8 cellular contexts compared by ENCODE assay signal in genomic region chr1:10209590-10209904, GRCh38. TPM values are rescaled to one million over a fixed set of nuclear protein-coding genes. Genes with fewer than 3 reads are reported as not detected.
A peak's percentile ranks its signal among the peaks of the same experiment; 100 is the strongest.
DNase-seq lines count a peak whose midpoint lies in the region; ATAC-seq, FAIRE-seq and TF ChIP-seq lines count a peak whose summit lies in the region.

No MANE protein-coding gene starts in this region.

- TF ChIP-seq POLR2A in A549 (IDR thresholded peaks at IDR 0.05; ENCODE audit: low read length) = no peak

- no peaks in the 10 kb centered on the region for H3K9me3 Mint-ChIP-seq in central memory CD8-positive, alpha-beta T cell

- H3K4me1 ChIP-seq in A549 (peaks cover 17% of the 10 kb centered on the region; the same call in 2 of the 3 replicates), HUES64 (ENCODE audit: insufficient read depth, low read length) (peaks cover 20% of the 10 kb centered on the region), muscle layer of colon (ENCODE audit: insufficient read depth, low read length) (peaks cover 21% of the 10 kb centered on the region)

- TF ChIP-seq EP300 in A549 (IDR thresholded peaks at IDR 0.05) = no peak

- peak; percentile 60 to 66; a peak in 5 of 6 replicates for ATAC-seq in A549
- no peak for ATAC-seq in central memory CD8-positive, alpha-beta T cell (replicated peaks; ENCODE audit: extremely low read depth, poor library complexity, severe bottlenecking)

- POLR2A ChIA-PET in A549 (lab: Yijun Ruan, JAX) = interaction anchor here (0.6 kb wide), 1 partner anchor 293 kb away, joined by 4 read pairs; no protein-coding TSS in a partner anchor

- H3K27me3 ChIP-seq in HUES64 (ENCODE audit: insufficient read depth, low read length) = no peaks in the 10 kb centered on the region
- no peaks in the 10 kb centered on the region for H3K27me3 ChIP-seq in muscle layer of colon (ENCODE audit: control insufficient read depth in 1 of 2, insufficient read depth in 2 of 2, low read length in 2 of 2)

- peak overlapping the region; percentile 78 for H3K9ac ChIP-seq in HUES64 (ENCODE audit: low read depth, low read length)
- H3K9ac ChIP-seq in muscle layer of colon (ENCODE audit: low read length) = peak overlapping the region; percentile 71

- peaks cover 27% of the 10 kb centered on the region for H3K4me1 Mint-ChIP-seq in central memory CD8-positive, alpha-beta T cell

- CTCF ChIA-PET in A549 (lab: Yijun Ruan, JAX) = interaction anchor here (0.8 to 2.7 kb wide), 39 partner anchors 10 to 266 kb away, joined by 3 to 34 read pairs (median 4); partner anchors contain the start of genes CENPS, LZIC and NMNAT1

- H3K9me3 ChIP-seq in A549 (no peaks in the 10 kb centered on the region), HUES64 (ENCODE audit: insufficient read depth, low read depth, low read length) (no peaks in the 10 kb centered on the region), muscle layer of colon (ENCODE audit: low read length) (no peaks in the 10 kb centered on the region)

- no peak for DNase-seq in A549 (ENCODE audit: low read depth in 1 of 2, low spot score in 1 of 2)
- DNase-seq in central memory CD8-positive, alpha-beta T cell (ENCODE audit: low spot score in 2 of 2) = no peak
- no peak for DNase-seq in dermis blood vessel endothelial cell
- DNase-seq in occipital lobe (lab: John Stamatoyannopoulos, UW) = no peak
- DNase-seq in NCI-H2081 treated with DMSO at 0.1 percent for 48 hours (lab: John Stamatoyannopoulos, UW) = no peak
- DNase-seq in frontal cortex (ENCODE audit: low spot score in 2 of 2) = no peak

- FAIRE-seq in A549 (lab: Jason Lieb, UNC) (no peak), frontal cortex (lab: Jason Lieb, UNC) (no peak)

- 12% methylated on average over 8 of the region's 8 CpGs for WGBS in A549 (ENCODE audit: missing lambda C conversion rate)
- 5% methylated on average over 7 of the region's 8 CpGs for WGBS in HUES64

- no peak for TF ChIP-seq CTCF in A549 (IDR thresholded peaks at IDR 0.05)

- peak overlapping the region; percentile 87 for H3K4me3 Mint-ChIP-seq in central memory CD8-positive, alpha-beta T cell

- peak overlapping the region; percentile 85 to 95 for H3K27ac ChIP-seq in A549
- H3K27ac ChIP-seq in HUES64 (ENCODE audit: low read depth, low read length) = peak overlapping the region; percentile 80
- H3K27ac ChIP-seq in muscle layer of colon (ENCODE audit: low read depth, low read length) = peak overlapping the region; percentile 95

- TF ChIP-seq RAD21 in A549 (conservative IDR thresholded peaks at IDR 0.05 in 1 of 2, IDR thresholded peaks at IDR 0.05 in 1 of 2) = no peak

- peak overlapping the region; percentile 98 for H3K4me3 ChIP-seq in A549
- H3K4me3 ChIP-seq in HUES64 (ENCODE audit: low read length) = peak overlapping the region; percentile 98
- peak overlapping the region; percentile 72 to 86 for H3K4me3 ChIP-seq in muscle layer of colon (ENCODE audit: low read depth in 1 of 2, low read length in 2 of 2)

- H3K36me3 Mint-ChIP-seq in central memory CD8-positive, alpha-beta T cell (ENCODE audit: insufficient read depth) = peaks cover 7% of the 10 kb centered on the region

- H3K36me3 ChIP-seq in HUES64 (ENCODE audit: insufficient read depth, low read length) (no peaks in the 10 kb centered on the region), muscle layer of colon (ENCODE audit: insufficient read depth, low read length) (no peaks in the 10 kb centered on the region)

- peak overlapping the region; percentile 73 for H3K4me2 ChIP-seq in A549

- H3K27me3 Mint-ChIP-seq in central memory CD8-positive, alpha-beta T cell = no peaks in the 10 kb centered on the region

- H3K27ac Mint-ChIP-seq in central memory CD8-positive, alpha-beta T cell (ENCODE audit: low read depth) = peak overlapping the region; percentile 81

TF ChIP-seq in A549, 52 proteins besides CTCF, POLR2A, EP300 and RAD21:
- TF ChIP-seq HDAC2 (IDR thresholded peaks at IDR 0.05) (no peak), RFX5 (IDR thresholded peaks at IDR 0.05) (no peak), BCL3 (IDR thresholded peaks at IDR 0.05) (no peak), EHF (CRISPR knock-in tag; IDR thresholded peaks at IDR 0.05) (no peak)

RNA-seq across cellular contexts. Expression of gene KIF1B, which starts 0.8 kb away (rescaled TPM):
- polyA plus RNA-seq in A549 (2011; rRNA removed) (18.3 and 22.8 TPM in 2 replicates), A549 (2017; fragmentation: RNase III; extraction: RNeasy Plus Mini Kit Qiagen cat#74134 plus additional on column Dnase treatment) (9.3 to 10.9 TPM (median 9.8 TPM) in 3 replicates)
- 5.0 and 6.8 TPM in 2 replicates for polyA plus RNA-seq in A549 (2012; cell fraction: cytosol; rRNA removed)
- polyA plus RNA-seq in A549 (2012; cell fraction: nucleus; rRNA removed) = 4.5 and 7.6 TPM in 2 replicates
- 25.4 and 27.4 TPM in 2 replicates for polyA minus RNA-seq in A549 (2011; rRNA and poly(A)+ RNA removed)
- polyA plus RNA-seq in HUES64 (2013, experiment 1 of 2) = 33.9 TPM
- 41.7 TPM for polyA plus RNA-seq in HUES64 (2013, experiment 2 of 2)
- total RNA-seq in dermis blood vessel endothelial cell (39.5 and 71.1 TPM in 2 replicates), occipital lobe (210 TPM), frontal cortex (162 TPM)
